Comparison of ENCODE assay signal across 8 cellular contexts in the genomic region with DNA sequence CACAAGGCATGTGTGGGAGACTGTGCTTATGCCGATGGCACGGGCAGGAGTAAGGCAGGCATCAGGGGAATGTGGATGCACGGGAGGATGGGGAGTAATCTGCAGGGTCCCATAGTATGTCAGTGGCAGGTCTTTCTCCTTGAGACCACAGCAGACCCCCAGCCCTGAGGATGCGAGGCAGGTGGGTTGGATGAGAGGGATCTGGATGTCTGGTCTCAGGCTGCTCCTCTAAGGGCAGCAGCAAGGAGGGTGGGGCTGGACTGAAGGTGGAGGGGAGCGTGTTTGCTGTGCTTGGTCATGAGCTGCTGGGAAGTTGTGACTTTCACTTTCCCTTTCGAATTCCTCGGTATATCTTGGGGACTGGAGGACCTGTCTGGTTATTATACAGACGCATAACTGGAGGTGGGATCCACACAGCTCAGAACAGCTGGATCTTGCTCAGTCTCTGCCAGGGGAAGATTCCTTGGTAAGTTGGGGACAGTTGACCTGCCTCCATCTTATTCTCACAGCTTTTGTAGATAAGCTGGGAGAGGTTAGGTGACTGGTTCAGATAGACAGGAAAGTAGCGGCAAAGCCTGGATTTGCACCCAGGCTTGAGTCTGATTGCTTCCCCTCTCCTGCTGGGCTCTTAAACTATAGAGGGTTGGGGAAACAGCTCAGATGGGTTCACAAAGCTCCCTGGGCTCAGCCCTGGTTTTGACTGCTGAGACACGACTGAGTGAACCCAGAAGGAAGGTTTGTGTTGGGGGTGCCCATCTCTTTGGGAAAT. TPM values are rescaled to one million over a fixed set of nuclear protein-coding genes. Genes with fewer than 3 reads are reported as not detected.
DNase-seq lines count a peak whose midpoint lies in the region; ATAC-seq and TF ChIP-seq lines count a peak whose summit lies in the region.

A gene with protein sequence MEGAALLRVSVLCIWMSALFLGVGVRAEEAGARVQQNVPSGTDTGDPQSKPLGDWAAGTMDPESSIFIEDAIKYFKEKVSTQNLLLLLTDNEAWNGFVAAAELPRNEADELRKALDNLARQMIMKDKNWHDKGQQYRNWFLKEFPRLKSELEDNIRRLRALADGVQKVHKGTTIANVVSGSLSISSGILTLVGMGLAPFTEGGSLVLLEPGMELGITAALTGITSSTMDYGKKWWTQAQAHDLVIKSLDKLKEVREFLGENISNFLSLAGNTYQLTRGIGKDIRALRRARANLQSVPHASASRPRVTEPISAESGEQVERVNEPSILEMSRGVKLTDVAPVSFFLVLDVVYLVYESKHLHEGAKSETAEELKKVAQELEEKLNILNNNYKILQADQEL (plus strand): TSS at position 380 of the 769 bp plus-strand sequence. CDS start 1,823 bp downstream, outside the sequence.

- H3K18ac ChIP-seq in mesenchymal stem cell (ENCODE audit: low read depth in 1 of 2, low read length in 2 of 2): peak within 1 kb of the TSS in 1 of 2 experiments; percentile 6

- intact Hi-C loops in CD8-positive, alpha-beta T cell (cut with DNase I, micrococcal nuclease): loop anchor here (1.0 to 2.0 kb wide), 2 partner anchors 14 kb away; a partner anchor contains a TSS

- H2BK15ac ChIP-seq in mesenchymal stem cell (ENCODE audit: low read depth, poor library complexity, severe bottlenecking): no peak within 1 kb of the TSS

- peak within 1 kb of the TSS; percentile 69 for H3K4me3 ChIP-seq in CD8-positive, alpha-beta T cell (ENCODE audit: low read depth, low read length)
- peak within 1 kb of the TSS; percentile 26 for H3K4me3 ChIP-seq in choroid plexus epithelial cell (ENCODE audit: low read depth, low read length)
- peak within 1 kb of the TSS in 1 of 2 experiments; percentile 85 for H3K4me3 ChIP-seq in mesenchymal stem cell (ENCODE audit: insufficient read depth in 1 of 2, low read depth in 1 of 2, low read length in 2 of 2)
- peak within 1 kb of the TSS; percentile 51 for H3K4me3 ChIP-seq in thymus (ENCODE audit: low read length)

- H2BK5ac ChIP-seq in mesenchymal stem cell (ENCODE audit: low read depth, low read length, poor library complexity, severe bottlenecking): no peak within 1 kb of the TSS

- no peaks in the 10 kb centered on the region for H3K27me3 Mint-ChIP-seq in CD8-positive, alpha-beta T cell (ENCODE audit: low read depth)
- no peaks in the 10 kb centered on the region for H3K27me3 Mint-ChIP-seq in T-helper 17 cell

- peak within 1 kb of the TSS; percentile 91 for H3K9ac ChIP-seq in mesenchymal stem cell (ENCODE audit: low read length)

- no peak within 1 kb of the TSS for H3K23ac ChIP-seq in mesenchymal stem cell (ENCODE audit: low read length in 2 of 2)

- peak within 1 kb of the TSS; percentile 97 for H3K27ac Mint-ChIP-seq in CD8-positive, alpha-beta T cell
- peak within 1 kb of the TSS; percentile 98 for H3K27ac Mint-ChIP-seq in T-helper 17 cell

- H3K27me3 ChIP-seq in CD8-positive, alpha-beta T cell (ENCODE audit: insufficient read depth, low read length): no peaks in the 10 kb centered on the region
- no peaks in the 10 kb centered on the region for H3K27me3 ChIP-seq in mesenchymal stem cell (ENCODE audit: control insufficient read depth in 1 of 2, insufficient read depth in 1 of 2, low read length in 2 of 2)
- H3K27me3 ChIP-seq in thymus (ENCODE audit: control insufficient read depth, insufficient read depth): no peaks in the 10 kb centered on the region

- peak within 1 kb of the TSS; percentile 97 for H3K4me3 Mint-ChIP-seq in CD8-positive, alpha-beta T cell
- peak within 1 kb of the TSS; percentile 95 for H3K4me3 Mint-ChIP-seq in T-helper 17 cell

- ATAC-seq in CD8-positive, alpha-beta T cell: peak; percentile 95
- ATAC-seq in GM21723 (IDR thresholded peaks at IDR 0.05; ENCODE audit: unreplicated experiment): peak; percentile 77
- ATAC-seq in T-helper 17 cell: peak; percentile 88
- ATAC-seq in HG02973 (IDR thresholded peaks at IDR 0.05; ENCODE audit: unreplicated experiment): no peak
- ATAC-seq in GM21367 (IDR thresholded peaks at IDR 0.05; ENCODE audit: unreplicated experiment): no peak

- peak within 1 kb of the TSS; percentile 62 for H4K8ac ChIP-seq in mesenchymal stem cell (ENCODE audit: low read length)

- no peak within 1 kb of the TSS for H3K14ac ChIP-seq in mesenchymal stem cell (ENCODE audit: low read length in 2 of 2)

- H3K36me3 Mint-ChIP-seq in CD8-positive, alpha-beta T cell: peaks cover 26% of the 10 kb centered on the region
- no peaks in the 10 kb centered on the region for H3K36me3 Mint-ChIP-seq in T-helper 17 cell (ENCODE audit: low read depth)

- H3K4me1 ChIP-seq in CD8-positive, alpha-beta T cell (ENCODE audit: insufficient read depth, low read length): peaks cover 27% of the 10 kb centered on the region
- H3K4me1 ChIP-seq in mesenchymal stem cell (ENCODE audit: control insufficient read depth, insufficient read depth, low read depth, low read length) (peaks cover 28% of the 10 kb centered on the region), thymus (ENCODE audit: control insufficient read depth, insufficient read depth, low read length) (peaks cover 9% of the 10 kb centered on the region)

- H2BK12ac ChIP-seq in mesenchymal stem cell (ENCODE audit: low read length in 2 of 2): no peak within 1 kb of the TSS

- CTCF ChIA-PET in CD8-positive, alpha-beta T cell (lab: Charles Lee): interaction anchor here (1.0 to 1.8 kb wide), 3 partner anchors 15 to 30 kb away, joined by 3 to 6 read pairs (median 6); no protein-coding TSS in a partner anchor

- 91% methylated on average over 10 of the region's 10 CpGs for WGBS in mesenchymal stem cell
- 36% methylated on average over 10 of the region's 10 CpGs for WGBS in thymus

- peaks cover 48% of the 10 kb centered on the region for H3K4me1 Mint-ChIP-seq in CD8-positive, alpha-beta T cell (ENCODE audit: low read depth)
- peaks cover 41% of the 10 kb centered on the region for H3K4me1 Mint-ChIP-seq in T-helper 17 cell

- H3K9me3 ChIP-seq in CD8-positive, alpha-beta T cell (ENCODE audit: low read length): no peaks in the 10 kb centered on the region
- no peaks in the 10 kb centered on the region for H3K9me3 ChIP-seq in T-helper 17 cell (ENCODE audit: control insufficient read depth, low read length, poor library complexity, severe bottlenecking)
- peaks cover 6% of the 10 kb centered on the region for H3K9me3 ChIP-seq in mesenchymal stem cell (ENCODE audit: control insufficient read depth, low read length)
- no peaks in the 10 kb centered on the region for H3K9me3 ChIP-seq in thymus (ENCODE audit: control insufficient read depth)

- peak within 1 kb of the TSS; percentile 67 for H3K27ac ChIP-seq in CD8-positive, alpha-beta T cell (ENCODE audit: low read depth, low read length)
- H3K27ac ChIP-seq in mesenchymal stem cell (ENCODE audit: low read length, poor library complexity, severe bottlenecking) (peak within 1 kb of the TSS; percentile 30), thymus (ENCODE audit: low read depth) (peak within 1 kb of the TSS; percentile 74)

- peaks cover 4% of the 10 kb centered on the region for H3K36me3 ChIP-seq in CD8-positive, alpha-beta T cell (ENCODE audit: insufficient read depth, low read length)
- H3K36me3 ChIP-seq in mesenchymal stem cell (ENCODE audit: control insufficient read depth in 1 of 2, insufficient read depth in 2 of 2, low read depth in 1 of 2, low read length in 2 of 2) (peaks cover 11% of the 10 kb centered on the region in 2 experiments), thymus (ENCODE audit: control insufficient read depth, insufficient read depth) (peaks cover 3% of the 10 kb centered on the region)

- peaks cover 4% of the 10 kb centered on the region for H3K9me3 Mint-ChIP-seq in CD8-positive, alpha-beta T cell

- H4K91ac ChIP-seq in mesenchymal stem cell (ENCODE audit: low read length): peak within 1 kb of the TSS; percentile 11

- peaks cover 3% of the 10 kb centered on the region for H3K79me1 ChIP-seq in mesenchymal stem cell (replicated peaks; ENCODE audit: low read length, poor library complexity, severe bottlenecking)

- H2AK5ac ChIP-seq in mesenchymal stem cell (ENCODE audit: low read length, severe bottlenecking): peak within 1 kb of the TSS; percentile 80

- H3K4me2 ChIP-seq in mesenchymal stem cell (ENCODE audit: low read length, poor library complexity, severe bottlenecking): peak within 1 kb of the TSS; percentile 52

- peak within 1 kb of the TSS; percentile 3 for H2AFZ ChIP-seq in mesenchymal stem cell (ENCODE audit: low read depth, low read length)

- no peak within 1 kb of the TSS for H3K4ac ChIP-seq in mesenchymal stem cell (ENCODE audit: low read depth in 1 of 2, low read length in 2 of 2)

- peak in 6 of 7 experiments; percentile 13 to 70 (median 46) for DNase-seq in CD8-positive, alpha-beta T cell
- no peak for DNase-seq in T-helper 17 cell
- DNase-seq in choroid plexus epithelial cell (ENCODE audit: low read depth): peak; percentile 57
- DNase-seq in mesenchymal stem cell: peak; percentile 72

- TF ChIP-seq CTCF in CD8-positive, alpha-beta T cell (IDR thresholded peaks at IDR 0.05): no peak
- TF ChIP-seq CTCF in choroid plexus epithelial cell (conservative IDR thresholded peaks at IDR 0.05; ENCODE audit: low read depth, low read length): no peak

- POLR2A ChIA-PET in CD8-positive, alpha-beta T cell (lab: Charles Lee): interaction anchor here (1.1 to 1.8 kb wide), 2 partner anchors 10 to 14 kb away, joined by 3 to 10 read pairs; a partner anchor contains a TSS

- H2BK120ac ChIP-seq in mesenchymal stem cell (ENCODE audit: low read depth, low read length): no peak within 1 kb of the TSS

RNA-seq across cellular contexts. Expression of the gene that starts here (rescaled TPM):
- total RNA-seq in CD8-positive, alpha-beta T cell: 1 to 10 TPM; 5.0 to 5.3 TPM
- 10 to 100 TPM; 12.5 to 15.0 TPM for total RNA-seq in T-helper 17 cell
- 19.4 TPM for polyA plus RNA-seq in mesenchymal stem cell (2013, experiment 1 of 2)
- 18.7 TPM for polyA plus RNA-seq in mesenchymal stem cell (2013, experiment 2 of 2)
- 62.6 TPM for polyA plus RNA-seq in thymus

Comparison
In these comparisons a context has a peak if more than half of its experiments do, and no peak if none do; other contexts are left out.
1. ATAC-seq: peak in CD8-positive, alpha-beta T cell (single experiment), GM21723 (single experiment) and T-helper 17 cell (single experiment); none in HG02973 (single experiment) and GM21367 (single experiment).
2. DNase-seq: peak in CD8-positive, alpha-beta T cell (6 of 7), choroid plexus epithelial cell (single experiment) and mesenchymal stem cell (single experiment); none in T-helper 17 cell (0 of 3).
3. Peak in every context shown above with its lines, with median percentiles within 50 percentile points of each other: H3K27ac ChIP-seq.